In the genomic region with DNA sequence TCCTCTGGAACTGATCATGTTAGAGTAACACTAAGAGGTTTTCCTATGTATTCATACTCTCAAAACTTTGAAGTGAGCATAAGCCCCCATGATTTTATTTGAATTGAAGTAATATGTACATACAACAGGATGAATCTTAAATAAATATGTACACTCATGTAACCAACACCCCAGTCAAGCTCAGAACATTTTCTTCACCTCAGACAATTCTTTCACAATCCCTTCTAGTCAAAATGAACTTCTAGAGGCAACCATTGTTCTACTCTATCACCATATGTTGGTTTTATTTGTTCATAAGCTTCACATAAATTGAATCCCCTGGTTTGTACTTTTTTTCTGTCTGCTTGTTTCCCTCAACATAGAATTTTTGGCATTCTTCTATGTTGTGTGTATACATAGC, we compare ENCODE assay signal across 22 cellular contexts.
"Had no signal": no experiment of that assay in that cellular context is flagged by ENCODE, and none has a peak within 500 bp of the region (broad histone marks: within the 10 kb centered on the region; RNA-seq: fewer than 3 reads in every experiment).

No MANE protein-coding gene starts in this region.

- DNase-seq: IMR-90, Karpas-422, KG1, MM.1S, NCI-H1092, NCI-H1105 treated with DMSO at 0.1 percent for 48 hours, NCI-H1436, NCI-H187, NCI-H2029, NCI-H2081 treated with DMSO at 0.1 percent for 48 hours, NCI-H2171, NCI-H226, NCI-H446, NCI-H510A, NCI-H524 treated with DMSO at 0.1 percent for 48 hours, NCI-H69, NCI-H774, RPMI8226, SHP77, SK-N-SH, SW 1271 had no signal

- H3K9me3 ChIP-seq: SK-N-SH had no signal

- ATAC-seq: HepG2 had no signal

- H3K9ac ChIP-seq: SK-N-SH had no signal
